In genomic region chr7:6614941-6615737, GRCh38 we compare ENCODE assay signal across 1 cellular context.
TF ChIP-seq lines count a peak whose summit lies in the region.

Gene ZNF853, plus strand, starts transcription at chr7:6615610. Its CDS starts 565 bp downstream, at chr7:6616175.

TF ChIP-seq in HepG2, 621 proteins besides CTCF, POLR2A, EP300 and RAD21 (continued from another document and continues in another):
- TF ChIP-seq ATF4 (CRISPR knock-in tag; IDR thresholded peaks at IDR 0.05) (no peak), SKIL (CRISPR knock-in tag; IDR thresholded peaks at IDR 0.05; ENCODE audit: borderline replicate concordance) (peak; percentile 56; the same call in 1 of the 2 replicates), SPEN (CRISPR knock-in tag; IDR thresholded peaks at IDR 0.05; ENCODE audit: low read depth) (no peak; the same call in 1 of the 2 replicates), ZNF768 (CRISPR knock-in tag; IDR thresholded peaks at IDR 0.05) (peak; percentile 61; the same call in 1 of the 2 replicates), TFDP1 (CRISPR knock-in tag; IDR thresholded peaks at IDR 0.05; ENCODE audit: borderline replicate concordance) (no peak), ZNF614 (CRISPR knock-in tag; IDR thresholded peaks at IDR 0.05; ENCODE audit: borderline replicate concordance) (no peak), SIN3B (IDR thresholded peaks at IDR 0.05; ENCODE audit: low read length) (no peak), HES4 (CRISPR knock-in tag; IDR thresholded peaks at IDR 0.05; ENCODE audit: borderline replicate concordance) (no peak), RBFOX2 (IDR thresholded peaks at IDR 0.05; ENCODE audit: low read depth, low read length) (peak; percentile 13), MXI1 (IDR thresholded peaks at IDR 0.05; ENCODE audit: borderline replicate concordance, low read depth, low read length) (no peak), KDM5A (IDR thresholded peaks at IDR 0.05; ENCODE audit: borderline replicate concordance, low read length) (no peak), ZNF781 (CRISPR knock-in tag; IDR thresholded peaks at IDR 0.05; ENCODE audit: borderline replicate concordance, not compliant biosample characterization) (no peak), IRX3 (CRISPR knock-in tag; IDR thresholded peaks at IDR 0.05; ENCODE audit: borderline replicate concordance, low read depth) (no peak), ZSCAN21 (CRISPR knock-in tag; IDR thresholded peaks at IDR 0.05; ENCODE audit: borderline replicate concordance) (0 out of 2 replicates have a peak, but pooled peaks have one; percentile 50), ERF (CRISPR knock-in tag; IDR thresholded peaks at IDR 0.05) (peak; percentile 42; the same call in 1 of the 2 replicates), MLX (CRISPR knock-in tag; IDR thresholded peaks at IDR 0.05) (no peak), ARID4A (CRISPR knock-in tag; IDR thresholded peaks at IDR 0.05; ENCODE audit: borderline replicate concordance) (peak; percentile 40), ZNF354B (CRISPR knock-in tag; IDR thresholded peaks at IDR 0.05) (no peak), ZNF646 (CRISPR knock-in tag; IDR thresholded peaks at IDR 0.05) (no peak), ZNF567 (CRISPR knock-in tag; IDR thresholded peaks at IDR 0.05; ENCODE audit: borderline replicate concordance) (no peak), ZNF562 (CRISPR knock-in tag; IDR thresholded peaks at IDR 0.05; ENCODE audit: borderline replicate concordance) (no peak), THRA (CRISPR knock-in tag; IDR thresholded peaks at IDR 0.05; ENCODE audit: borderline replicate concordance) (peak; percentile 0; the same call in 1 of the 2 replicates), KLF9 (CRISPR knock-in tag; IDR thresholded peaks at IDR 0.05; ENCODE audit: low read depth) (no peak), ZSCAN31 (CRISPR knock-in tag; IDR thresholded peaks at IDR 0.05; ENCODE audit: low read depth) (peak; percentile 43; the same call in 1 of the 2 replicates), ZNF672 (CRISPR knock-in tag; IDR thresholded peaks at IDR 0.05) (no peak), ZUFSP (CRISPR knock-in tag; IDR thresholded peaks at IDR 0.05; ENCODE audit: borderline replicate concordance) (no peak), ZNF24 (IDR thresholded peaks at IDR 0.05) (no peak), HIVEP1 (CRISPR knock-in tag; IDR thresholded peaks at IDR 0.05) (no peak), ZNF75D (CRISPR knock-in tag; IDR thresholded peaks at IDR 0.05; ENCODE audit: borderline replicate concordance) (no peak), PCBP2 (optimal IDR thresholded peaks at IDR 0.05; ENCODE audit: low read depth, low read length, poor library complexity, severe bottlenecking) (no peak), KAT2B (IDR thresholded peaks at IDR 0.05; ENCODE audit: borderline replicate concordance, low read depth, low read length) (no peak), LRRFIP1 (CRISPR knock-in tag; conservative IDR thresholded peaks at IDR 0.05) (no peak), ZFAT (CRISPR knock-in tag; conservative IDR thresholded peaks at IDR 0.05) (no peak)
